Comparison of ENCODE assay signal across 8 cellular contexts in the genomic region with DNA sequence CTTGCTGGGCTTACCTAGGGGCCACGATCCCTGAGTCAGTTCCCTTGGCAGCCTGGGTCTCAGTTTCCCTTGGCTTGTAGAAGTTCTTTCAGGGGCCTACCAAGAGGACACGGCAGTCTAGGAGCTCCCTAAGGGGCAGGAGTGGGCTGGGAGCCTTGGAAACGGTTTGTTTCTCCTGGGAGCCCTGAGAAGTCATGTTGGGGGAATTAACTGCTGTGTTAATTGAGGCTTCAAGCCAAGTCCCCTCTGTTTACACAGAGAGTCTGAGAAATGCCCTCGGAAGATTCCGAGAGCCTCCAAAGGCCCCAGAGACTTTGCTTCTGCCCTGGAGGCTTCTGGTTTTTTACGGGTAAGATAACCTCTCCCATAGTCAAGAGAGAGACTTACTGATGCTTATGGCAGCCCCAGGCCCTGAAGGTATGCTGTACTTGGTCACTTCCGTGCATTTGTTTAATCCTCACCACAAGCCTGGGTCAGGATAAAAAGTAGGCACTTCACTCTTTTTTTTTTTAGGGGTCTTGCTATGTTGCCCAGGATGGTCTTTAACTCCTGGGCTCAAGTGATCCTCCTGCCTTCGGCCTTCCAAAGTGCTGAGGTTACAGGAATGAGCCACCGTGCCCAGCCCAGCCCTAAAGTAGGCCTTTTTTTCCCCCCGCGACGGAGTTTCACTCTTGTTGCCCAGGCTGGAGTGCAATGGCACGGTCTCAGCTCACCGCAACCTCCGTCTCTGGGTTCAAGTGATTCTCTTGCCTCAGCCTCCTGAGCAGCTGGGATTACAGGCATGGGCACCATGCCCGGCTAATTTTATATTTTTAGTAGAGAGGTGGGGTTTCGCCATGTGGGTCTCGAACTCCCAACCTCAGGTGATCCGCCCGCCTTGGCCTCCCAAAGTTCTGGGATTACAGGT. TPM values are rescaled to one million over a fixed set of nuclear protein-coding genes. Genes with fewer than 3 reads are reported as not detected.
A peak's percentile ranks its signal among the peaks of the same experiment; 100 is the strongest.
DNase-seq lines count a peak whose midpoint lies in the region; ATAC-seq and TF ChIP-seq lines count a peak whose summit lies in the region.

No MANE protein-coding gene starts in this region.

- CTCF ChIA-PET in T-cell (lab: Charles Lee): interaction anchor here in 1 of 2 donors (0.5 kb wide), 1 partner anchor 64 kb away, joined by 4 read pairs; no protein-coding TSS in a partner anchor

- H3K27ac ChIP-seq in left ventricle myocardium inferior (replicated peaks): peak overlapping the region; percentile 91
- H3K27ac ChIP-seq in skeletal muscle tissue (ENCODE audit: low read depth, low read length): peak overlapping the region; percentile 86

- no peak overlapping the region for H3K9ac ChIP-seq in skeletal muscle tissue (ENCODE audit: low read depth in 1 of 3, low read length in 3 of 3)

- H3K36me3 Mint-ChIP-seq in T-cell: no peaks in the 10 kb centered on the region

- POLR2A ChIA-PET in T-cell (lab: Charles Lee): interaction anchor here (0.5 to 0.7 kb wide), 3 partner anchors 26 to 1241 kb away, joined by 3 to 7 read pairs (median 5); no protein-coding TSS in a partner anchor

- intact Hi-C loops in left ventricle myocardium inferior (cut with micrococcal nuclease): no loop called here

- H3K4me1 Mint-ChIP-seq in T-cell: peaks cover 71 to 88% (median 82%) of the 10 kb centered on the region in 3 donors

- H3K27me3 ChIP-seq in H7 (ENCODE audit: control insufficient read depth, insufficient read depth, low read length) (no peaks in the 10 kb centered on the region), left ventricle myocardium inferior (ENCODE audit: low read depth) (no peaks in the 10 kb centered on the region), skeletal muscle tissue (ENCODE audit: control insufficient read depth in 3 of 3, insufficient read depth in 3 of 3, low read length in 3 of 3) (no peaks in the 10 kb centered on the region)

- peak overlapping the region in 1 of 3 donors; percentile 82 for H3K4me3 Mint-ChIP-seq in T-cell

- ATAC-seq in T-cell (replicated peaks in 1 of 4) (no peak), GM18907 (IDR thresholded peaks at IDR 0.05; ENCODE audit: unreplicated experiment) (no peak)

- H3K27ac Mint-ChIP-seq in T-cell: peak overlapping the region; percentile 99 to 100

- no peaks in the 10 kb centered on the region for H3K27me3 Mint-ChIP-seq in T-cell

- H3K4me3 ChIP-seq in H7 (ENCODE audit: insufficient read depth, low read depth, low read length) (peak overlapping the region; percentile 8; the same call in 1 of the 2 replicates), left ventricle myocardium inferior (peak overlapping the region; percentile 59), skeletal muscle tissue (ENCODE audit: low read length in 3 of 3) (no peak overlapping the region)

- H3K36me3 ChIP-seq in H7 (replicated peaks; ENCODE audit: control insufficient read depth, insufficient read depth, low read length): no peaks in the 10 kb centered on the region; the same call in 1 of the 2 replicates
- H3K36me3 ChIP-seq in left ventricle myocardium inferior: no peaks in the 10 kb centered on the region
- no peaks in the 10 kb centered on the region for H3K36me3 ChIP-seq in skeletal muscle tissue (ENCODE audit: control insufficient read depth in 3 of 3, insufficient read depth in 3 of 3, low read length in 3 of 3)

- no peak for DNase-seq in H7
- no peak for DNase-seq in T-cell
- no peak for DNase-seq in left ventricle myocardium inferior
- DNase-seq in SKM-1 treated with dmso at 0.1 percent for 144 hours (lab: John Stamatoyannopoulos, UW; ENCODE audit: unreplicated experiment): no peak
- no peak for DNase-seq in kidney glomerular epithelial cell (lab: John Stamatoyannopoulos, UW)
- no peak for DNase-seq in activated CD4-positive, CD25-positive, alpha-beta regulatory T cell treated with anti-CD3 and anti-CD28 coated beads, Interleukin-2, amount 50 U/mL, for 72 hours

- H3K4me1 ChIP-seq in left ventricle myocardium inferior (peaks cover 79% of the 10 kb centered on the region), skeletal muscle tissue (ENCODE audit: control insufficient read depth in 3 of 3, insufficient read depth in 3 of 3, low read length in 3 of 3) (peaks cover 22 to 33% (median 25%) of the 10 kb centered on the region in 3 donors)

- H3K9me3 ChIP-seq in left ventricle myocardium inferior (replicated peaks) (no peaks in the 10 kb centered on the region), skeletal muscle tissue (ENCODE audit: control insufficient read depth in 3 of 3, low read length in 3 of 3) (no peaks in the 10 kb centered on the region)

- TF ChIP-seq CTCF in left ventricle myocardium inferior (IDR thresholded peaks at IDR 0.05; ENCODE audit: borderline replicate concordance): no peak

- H3K9me3 Mint-ChIP-seq in T-cell: no peaks in the 10 kb centered on the region

RNA-seq across cellular contexts. Expression of gene IER2, which starts 15.1 kb away (rescaled TPM):
- total RNA-seq in H7 (2014; rRNA removed; shearing (Covaris generic)): 34.5 and 56.4 TPM in 2 replicates
- 100 to 1,000 TPM; 165 to 413 (median 196) TPM for total RNA-seq in T-cell
- 17.3 TPM for total RNA-seq in left ventricle myocardium inferior
- 23.5 TPM for total RNA-seq in skeletal muscle tissue

RNA-seq across cellular contexts. Expression of gene STX10, which starts 15.2 kb away (rescaled TPM):
- total RNA-seq in H7 (2014; rRNA removed; shearing (Covaris generic)): 60.1 and 60.7 TPM in 2 replicates
- total RNA-seq in T-cell (10 to 100 TPM; 43.8 to 89.6 (median 67.3) TPM), left ventricle myocardium inferior (39.2 TPM), skeletal muscle tissue (24.5 TPM)

RNA-seq across cellular contexts. Expression of gene NACC1, which starts 47.3 kb away (rescaled TPM):
- 254 and 292 TPM in 2 replicates for total RNA-seq in H7 (2014; rRNA removed; shearing (Covaris generic))
- total RNA-seq in T-cell (10 to 100 TPM; 23.8 to 44.9 (median 38.1) TPM), left ventricle myocardium inferior (35.4 TPM), skeletal muscle tissue (10.4 TPM)

RNA-seq across cellular contexts. Expression of gene TRMT1, which starts 48.8 kb away (rescaled TPM):
- total RNA-seq in H7 (2014; rRNA removed; shearing (Covaris generic)): 81.5 and 89.1 TPM in 2 replicates
- total RNA-seq in T-cell (100 to 1,000 TPM in 2 of 5 donors, 10 to 100 TPM in 3; 68.9 to 121 (median 95.6) TPM), left ventricle myocardium inferior (19.6 TPM), skeletal muscle tissue (13.0 TPM)

Comparison
In these comparisons a context has a peak if more than half of its experiments do, and no peak if none do; other contexts are left out.
1. H3K4me3 ChIP-seq: peak in H7 (single experiment) and left ventricle myocardium inferior (single experiment); none in skeletal muscle tissue (0 of 3).